ENCODE assay signal across 8 cellular contexts in genomic region chr18:59067873-59068272, GRCh38.
DNase-seq lines count a peak whose midpoint lies in the region; ATAC-seq and TF ChIP-seq lines count a peak whose summit lies in the region.

No MANE protein-coding gene starts in this region.

- H3K27ac ChIP-seq in heart left ventricle (no peak overlapping the region), tibial artery (no peak overlapping the region)

- H3K36me3 ChIP-seq in heart left ventricle (no peaks in the 10 kb centered on the region), tibial artery (no peaks in the 10 kb centered on the region)

- H3K4me3 ChIP-seq in heart left ventricle = no peak overlapping the region
- H3K4me3 ChIP-seq in fibroblast of mammary gland (ENCODE audit: control insufficient read depth, low read depth, low read length) = no peak overlapping the region
- H3K4me3 ChIP-seq in tibial artery = no peak overlapping the region

- H3K4me1 ChIP-seq in heart left ventricle (peaks cover 0 to 12% (median 1%) of the 10 kb centered on the region in 12 donors), tibial artery (peaks cover 0 to 6% (median 0%) of the 10 kb centered on the region in 4 donors)

- H3K9me3 Mint-ChIP-seq in activated CD4-positive, alpha-beta T cell treated with anti-CD3 and anti-CD28 coated beads, Interleukin-2, amount 10 ng/mL, durations not matched to agents 24 days and 14 days = no peaks in the 10 kb centered on the region

- DNase-seq in heart left ventricle (no peak), Right ventricle myocardium superior (no peak), NCI-H1694 treated with DMSO at 0.1 percent for 48 hours (lab: John Stamatoyannopoulos, UW) (peak; percentile 20), fibroblast of mammary gland (ENCODE audit: low read depth) (peak; percentile 43), tibial artery (no peak), COLO829 (ENCODE audit: low spot score) (no peak)
- DNase-seq in activated CD4-positive, alpha-beta T cell treated with anti-CD3 and anti-CD28 coated beads, Interleukin-2, amount 10 ng/mL, durations not matched to agents 24 days and 14 days = no peak

- H3K27ac Mint-ChIP-seq in activated CD4-positive, alpha-beta T cell treated with anti-CD3 and anti-CD28 coated beads, Interleukin-2, amount 10 ng/mL, durations not matched to agents 24 days and 14 days = no peak overlapping the region

- intact Hi-C loops in heart left ventricle (cut with DNase I) (loop anchor here in 2 of 10 donors (2.0 to 10.0 kb wide), 2 partner anchors 287 to 543 kb away; no protein-coding TSS in a partner anchor), Right ventricle myocardium superior (cut with DNase I) (no loop called here), tibial artery (cut with DNase I; ENCODE audit: low total_unique reads) (no loop called here)
- intact Hi-C loops in activated CD4-positive, alpha-beta T cell treated with anti-CD3 and anti-CD28 coated beads, Interleukin-2, amount 10 ng/mL, durations not matched to agents 24 days and 14 days (cut with micrococcal nuclease) = no loop called here

- no peak for TF ChIP-seq POLR2A in heart left ventricle (IDR thresholded peaks at IDR 0.05)

- no peaks in the 10 kb centered on the region for H3K4me1 Mint-ChIP-seq in activated CD4-positive, alpha-beta T cell treated with anti-CD3 and anti-CD28 coated beads, Interleukin-2, amount 10 ng/mL, durations not matched to agents 24 days and 14 days

- no peaks in the 10 kb centered on the region for H3K36me3 Mint-ChIP-seq in activated CD4-positive, alpha-beta T cell treated with anti-CD3 and anti-CD28 coated beads, Interleukin-2, amount 10 ng/mL, durations not matched to agents 24 days and 14 days (ENCODE audit: low read depth)

- peak in 11 of 12 donors; percentile 24 to 73 (median 44) for TF ChIP-seq CTCF in heart left ventricle (IDR thresholded peaks at IDR 0.05)
- TF ChIP-seq CTCF in fibroblast of mammary gland (conservative IDR thresholded peaks at IDR 0.05; ENCODE audit: control insufficient read depth, insufficient read depth, low read depth, low read length) = peak; percentile 59
- TF ChIP-seq CTCF in tibial artery (IDR thresholded peaks at IDR 0.05) = peak; percentile 46 to 48

- H3K4me3 Mint-ChIP-seq in activated CD4-positive, alpha-beta T cell treated with anti-CD3 and anti-CD28 coated beads, Interleukin-2, amount 10 ng/mL, durations not matched to agents 24 days and 14 days = no peak overlapping the region

- WGBS in heart left ventricle, 4 donors = 59 to 69% (median 66%) methylated on average over 2 of the region's 2 CpGs

- H3K27me3 ChIP-seq in heart left ventricle = no peaks in the 10 kb centered on the region
- H3K27me3 ChIP-seq in tibial artery = no peaks in the 10 kb centered on the region

- ATAC-seq in heart left ventricle = no peak
- ATAC-seq in Right ventricle myocardium superior (ENCODE audit: poor library complexity) = no peak
- ATAC-seq in esophagus mucosa = no peak

- peaks cover 2% of the 10 kb centered on the region for H3K27me3 Mint-ChIP-seq in activated CD4-positive, alpha-beta T cell treated with anti-CD3 and anti-CD28 coated beads, Interleukin-2, amount 10 ng/mL, durations not matched to agents 24 days and 14 days

- no peaks in the 10 kb centered on the region for H3K9me3 ChIP-seq in heart left ventricle
- H3K9me3 ChIP-seq in tibial artery = no peaks in the 10 kb centered on the region

Comparison
In these comparisons a context has a peak if more than half of its experiments do, and no peak if none do; other contexts are left out.
1. DNase-seq: peak in NCI-H1694 treated with DMSO at 0.1 percent for 48 hours (single experiment) and fibroblast of mammary gland (single experiment); none in heart left ventricle (0 of 5), Right ventricle myocardium superior (single experiment), tibial artery (0 of 2), COLO829 (single experiment) and activated CD4-positive, alpha-beta T cell treated with anti-CD3 and anti-CD28 coated beads, Interleukin-2, amount 10 ng/mL, durations not matched to agents 24 days and 14 days (single experiment).
2. Peak in every context shown above with its lines, with median percentiles within 50 percentile points of each other: CTCF ChIP-seq.